In the genomic region with DNA sequence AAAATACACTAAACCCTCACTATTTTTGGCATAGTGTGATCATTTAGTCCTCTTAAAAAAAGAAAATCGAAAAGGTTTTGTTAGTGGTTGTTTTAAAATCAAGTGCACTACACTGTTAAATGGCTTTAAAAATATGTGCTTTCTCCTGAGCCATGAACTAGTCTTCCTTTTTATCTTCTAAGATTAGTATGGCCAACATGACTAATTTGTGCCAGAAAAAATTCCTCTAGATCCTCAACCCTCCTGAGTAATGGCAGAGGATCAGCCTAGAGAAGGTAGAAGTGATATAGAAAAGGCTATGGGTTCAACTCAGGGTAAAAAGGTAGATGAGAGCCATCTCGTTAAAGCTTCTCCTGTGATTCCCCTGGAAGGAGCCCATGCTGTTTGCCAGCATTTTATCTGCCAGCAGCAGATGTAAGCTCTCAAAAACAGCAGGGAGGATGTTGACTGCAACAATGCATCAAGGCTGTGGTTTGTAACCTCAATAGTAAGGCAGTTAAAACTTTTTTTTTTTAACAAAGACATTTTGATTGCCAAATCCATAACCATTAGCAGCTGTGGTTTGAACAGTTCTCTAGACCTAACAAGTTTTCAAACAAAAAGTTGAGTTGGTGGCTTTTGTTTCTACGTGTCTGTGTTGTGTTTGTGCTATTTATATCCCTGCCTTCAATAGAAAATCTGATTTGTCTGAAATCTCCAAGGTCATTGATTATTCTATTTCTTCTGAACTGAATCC, we compare ENCODE assay signal across 9 cellular contexts. TPM values are rescaled to one million over a fixed set of nuclear protein-coding genes. Genes with fewer than 3 reads are reported as not detected.
DNase-seq lines count a peak whose midpoint lies in the region; ATAC-seq, FAIRE-seq and TF ChIP-seq lines count a peak whose summit lies in the region.
"Had no signal": no experiment of that assay in that cellular context is flagged by ENCODE, and none has a peak within 500 bp of the region (broad histone marks: within the 10 kb centered on the region; RNA-seq: fewer than 3 reads in every experiment).

No MANE protein-coding gene starts in this region.

- peak overlapping the region; percentile 53 for H3K27ac ChIP-seq in smooth muscle cell (ENCODE audit: low read depth)
- peak overlapping the region in 1 of 2 donors; percentile 14 for H3K27ac ChIP-seq in kidney (ENCODE audit: low read depth in 2 of 2, low read length in 2 of 2)

- no peak for TF ChIP-seq CTCF in smooth muscle cell (IDR thresholded peaks at IDR 0.05; ENCODE audit: borderline replicate concordance, insufficient read depth, poor library complexity, severe bottlenecking)
- TF ChIP-seq CTCF in kidney (IDR thresholded peaks at IDR 0.05; ENCODE audit: borderline replicate concordance, extremely low read depth, insufficient read depth) = no peak

- H3K36me3 ChIP-seq in smooth muscle cell (ENCODE audit: low read depth) (peaks cover 7% of the 10 kb centered on the region), kidney (ENCODE audit: control insufficient read depth in 1 of 2, insufficient read depth in 2 of 2, low read length in 2 of 2) (peaks cover 5 to 14% of the 10 kb centered on the region in 2 donors)

- H3K4me1 ChIP-seq in smooth muscle cell (ENCODE audit: low read depth) = peaks cover 11% of the 10 kb centered on the region
- no peaks in the 10 kb centered on the region for H3K4me1 ChIP-seq in kidney (ENCODE audit: control insufficient read depth in 1 of 2, insufficient read depth in 1 of 2, low read depth in 1 of 2, low read length in 2 of 2)

- DNase-seq in stimulated activated CD4-positive, alpha-beta T cell treated with anti-CD3 and anti-CD28 coated beads, Interleukin-2, amount 100 ng/mL, for 4 hours (ENCODE audit: low read depth) = peak; percentile 13
- DNase-seq in stimulated activated CD4-positive, alpha-beta T cell treated with anti-CD3 and anti-CD28 coated beads, Interleukin-12 subunit alpha, Interleukin-12 subunit beta, amount 100 ng/mL, for 4 hours = no peak
- DNase-seq in NCI-H345 treated with DMSO at 0.1 percent for 48 hours (lab: John Stamatoyannopoulos, UW; ENCODE audit: unreplicated experiment) = peak; percentile 85
- DNase-seq in activated T-helper 1 cell treated with Interleukin-2 at 50 U/mL for 16 hours (ENCODE audit: low read depth) = peak; percentile 20
- DNase-seq in Right ventricle myocardium superior = no peak
- no peak for DNase-seq in smooth muscle cell (lab: John Stamatoyannopoulos, UW; ENCODE audit: unreplicated experiment)
- no peak for DNase-seq in kidney

- no peaks in the 10 kb centered on the region for H3K79me2 ChIP-seq in smooth muscle cell (ENCODE audit: low read depth)

- FAIRE-seq in kidney (lab: Jason Lieb, UNC) = no peak
- FAIRE-seq: colon had no signal

- ATAC-seq in Right ventricle myocardium superior (ENCODE audit: poor library complexity) = peak; percentile 91
- ATAC-seq in GM18873 (IDR thresholded peaks at IDR 0.05; ENCODE audit: low FRiP score, unreplicated experiment) = no peak

- H3K9ac ChIP-seq in smooth muscle cell (ENCODE audit: low read depth) (no peak overlapping the region), kidney (ENCODE audit: low read length in 2 of 2) (no peak overlapping the region)

- peak overlapping the region; percentile 12 for H3K4me2 ChIP-seq in smooth muscle cell

- intact Hi-C loops in Right ventricle myocardium superior (cut with DNase I) = loop anchor here (10.0 kb wide), 1 partner anchor 225 kb away; no protein-coding TSS in a partner anchor
- intact Hi-C loops in kidney (cut with DNase I) = no loop called here

- no peak overlapping the region for H2AFZ ChIP-seq in smooth muscle cell (ENCODE audit: low read depth)

- H3K4me3 ChIP-seq in smooth muscle cell = no peak overlapping the region
- no peak overlapping the region for H3K4me3 ChIP-seq in kidney (ENCODE audit: low read length in 2 of 2)

- peaks cover 10% of the 10 kb centered on the region for H3F3A ChIP-seq in smooth muscle cell (ENCODE audit: low read depth)

- peaks cover 20% of the 10 kb centered on the region for H4K20me1 ChIP-seq in smooth muscle cell (ENCODE audit: low read depth)

- 55% methylated on average over 3 of the region's 3 CpGs for WGBS in smooth muscle cell (ENCODE audit: low lambda C conversion rate)

- no peaks in the 10 kb centered on the region for H3K27me3 ChIP-seq in smooth muscle cell (ENCODE audit: low read depth)

- H3K9me3 ChIP-seq in smooth muscle cell (replicated peaks; ENCODE audit: low read depth) (no peaks in the 10 kb centered on the region), kidney (ENCODE audit: control insufficient read depth in 1 of 2, low read length in 2 of 2) (no peaks in the 10 kb centered on the region)

RNA-seq across cellular contexts. Expression of a gene that starts 30.2 kb away (rescaled TPM):
- total RNA-seq in Right ventricle myocardium superior (15.5 TPM), smooth muscle cell (15.6 and 15.9 TPM in 2 replicates), kidney (37.2 TPM)
- polyA plus RNA-seq in smooth muscle cell (9.9 and 10.7 TPM in 2 replicates), kidney (ENCODE audit: insufficient read depth, low read depth, low replicate concordance) (3.1 TPM)

RNA-seq across cellular contexts. Expression of a gene that starts 42.5 kb away (rescaled TPM):
- total RNA-seq in Right ventricle myocardium superior = 13.1 TPM
- total RNA-seq in smooth muscle cell = 10.8 and 15.0 TPM in 2 replicates
- polyA plus RNA-seq in smooth muscle cell = 22.4 and 39.0 TPM in 2 replicates
- 29.8 TPM for total RNA-seq in kidney
- 33.1 TPM for polyA plus RNA-seq in kidney (ENCODE audit: insufficient read depth, low read depth, low replicate concordance)

RNA-seq across cellular contexts. Expression of a gene that starts 48.9 kb away (rescaled TPM):
- 0.59 TPM for total RNA-seq in Right ventricle myocardium superior
- 19.0 and 36.2 TPM in 2 replicates for total RNA-seq in smooth muscle cell
- 30.7 and 37.6 TPM in 2 replicates for polyA plus RNA-seq in smooth muscle cell
- 1.5 TPM for total RNA-seq in kidney
- 1.3 TPM for polyA plus RNA-seq in kidney (ENCODE audit: insufficient read depth, low read depth, low replicate concordance)

Comparison
In these comparisons a context has a peak if more than half of its experiments do, and no peak if none do; other contexts are left out.
1. DNase-seq: peak in stimulated activated CD4-positive, alpha-beta T cell treated with anti-CD3 and anti-CD28 coated beads, Interleukin-2, amount 100 ng/mL, for 4 hours (single experiment), NCI-H345 treated with DMSO at 0.1 percent for 48 hours (single experiment) and activated T-helper 1 cell treated with Interleukin-2 at 50 U/mL for 16 hours (single experiment); none in stimulated activated CD4-positive, alpha-beta T cell treated with anti-CD3 and anti-CD28 coated beads, Interleukin-12 subunit alpha, Interleukin-12 subunit beta, amount 100 ng/mL, for 4 hours (single experiment), Right ventricle myocardium superior (single experiment), smooth muscle cell (single experiment) and kidney (single experiment).